28 cellular contexts compared by ENCODE assay signal in genomic region chr9:123657921-123658320, GRCh38.
"Had no signal": no experiment of that assay in that cellular context is flagged by ENCODE, and none has a peak within 500 bp of the region (broad histone marks: within the 10 kb centered on the region; RNA-seq: fewer than 3 reads in every experiment).

No MANE protein-coding gene starts in this region.

- DNase-seq: activated CD4-positive, alpha-beta T cell treated with anti-CD3 and anti-CD28 coated beads for 36 hours; activated CD4-positive, alpha-beta T cell treated with anti-CD3 and anti-CD28 coated beads, Interleukin-2, amount 50 U/mL, for 4 hours; activated CD4-positive, CD25-positive, alpha-beta regulatory T cell; activated CD8-positive, alpha-beta memory T cell treated with anti-CD3 and anti-CD28 coated beads for 24 hours; activated effector memory CD4-positive, alpha-beta T cell treated with Interleukin-2 at 50 U/mL for 16 hours; activated naive CD4-positive, alpha-beta T cell treated with Interleukin-2 at 50 U/mL for 16 hours; anterior cingulate cortex; endodermal cell; foreskin melanocyte; heart right ventricle; left ventricle myocardium superior; mucosa of descending colon; stimulated activated CD4-positive, alpha-beta T cell treated with anti-CD3 and anti-CD28 coated beads, Interleukin-1b, Interleukin-23, amount 100 ng/mL, for 48 hours; stimulated activated CD4-positive, alpha-beta T cell treated with anti-CD3 and anti-CD28 coated beads, Interleukin-4, amount 100 ng/mL, for 4 hours; stimulated activated CD8-positive, alpha-beta memory T cell treated with anti-CD3 and anti-CD28 coated beads, Interleukin-4, amount 100 ng/mL, for 48 hours; stimulated activated naive CD8-positive, alpha-beta T cell treated with anti-CD3 and anti-CD28 coated beads, Interleukin-15, amount 100 ng/mL, for 72 hours; substantia nigra; uterus had no signal

- H3K27ac Mint-ChIP-seq: activated CD4-positive, alpha-beta T cell treated with anti-CD3 and anti-CD28 coated beads for 36 hours; activated naive CD8-positive, alpha-beta T cell; dendritic cell treated with granulocyte-macrophage colony-stimulating factor and Interleukin-4, amounts not matched to agents 40 ng/mL and 50 ng/mL, for 4 days; endodermal cell; stimulated activated naive CD8-positive, alpha-beta T cell treated with anti-CD3 and anti-CD28 coated beads, Interleukin-15, amount 100 ng/mL, for 72 hours; type B pancreatic cell had no signal

- FAIRE-seq: bronchial epithelial cell had no signal

- H3K36me3 ChIP-seq: uterus had no signal

- H3K4me1 Mint-ChIP-seq: activated CD4-positive, alpha-beta T cell treated with anti-CD3 and anti-CD28 coated beads for 36 hours; central memory CD8-positive, alpha-beta T cell; stimulated activated naive CD8-positive, alpha-beta T cell treated with anti-CD3 and anti-CD28 coated beads, Interleukin-15, amount 100 ng/mL, for 72 hours had no signal

- H3K4me2 ChIP-seq: smooth muscle cell had no signal

- H3K27me3 ChIP-seq: esophagus muscularis mucosa, heart right ventricle, right atrium auricular region, uterus had no signal

- ATAC-seq: activated CD4-positive, alpha-beta T cell treated with anti-CD3 and anti-CD28 coated beads for 36 hours; heart right ventricle; left ventricle myocardium superior; mucosa of descending colon; natural killer cell treated with Interleukin-12 subunit alpha and Interleukin-12 subunit beta and Interleukin-15 and Interleukin-18, amount 100 ng/mL, for 72 hours; stimulated activated memory B cell treated with anti-CD40 and anti-IgM and Interleukin-4, amounts not matched to agents 10 μg/mL and 1 μg/mL and 100 μg/mL, for 72 hours; stimulated activated naive CD8-positive, alpha-beta T cell treated with anti-CD3 and anti-CD28 coated beads, Interleukin-15, amount 100 ng/mL, for 72 hours had no signal

- H3K4me3 ChIP-seq: esophagus muscularis mucosa, heart right ventricle, mucosa of descending colon, right atrium auricular region, smooth muscle cell, uterus had no signal

- H3K4me1 ChIP-seq: esophagus muscularis mucosa, heart right ventricle, right atrium auricular region, uterus had no signal

- H3K27ac ChIP-seq: esophagus muscularis mucosa, heart right ventricle, right atrium auricular region, uterus had no signal

- H3K27me3 Mint-ChIP-seq: activated CD4-positive, alpha-beta T cell treated with anti-CD3 and anti-CD28 coated beads for 36 hours; activated naive CD8-positive, alpha-beta T cell; central memory CD8-positive, alpha-beta T cell; dendritic cell treated with granulocyte-macrophage colony-stimulating factor and Interleukin-4, amounts not matched to agents 40 ng/mL and 50 ng/mL, for 4 days; natural killer cell treated with Interleukin-12 subunit alpha and Interleukin-12 subunit beta and Interleukin-15 and Interleukin-18, amount 100 ng/mL, for 72 hours; stimulated activated memory B cell treated with anti-CD40 and anti-IgM and Interleukin-4, amounts not matched to agents 10 μg/mL and 1 μg/mL and 100 μg/mL, for 72 hours; stimulated activated naive CD8-positive, alpha-beta T cell treated with anti-CD3 and anti-CD28 coated beads, Interleukin-15, amount 100 ng/mL, for 72 hours had no signal

- H3K4me3 Mint-ChIP-seq: activated CD4-positive, alpha-beta T cell treated with anti-CD3 and anti-CD28 coated beads for 36 hours; activated naive CD8-positive, alpha-beta T cell; central memory CD8-positive, alpha-beta T cell; dendritic cell treated with granulocyte-macrophage colony-stimulating factor and Interleukin-4, amounts not matched to agents 40 ng/mL and 50 ng/mL, for 4 days; endodermal cell; natural killer cell treated with Interleukin-12 subunit alpha and Interleukin-12 subunit beta and Interleukin-15 and Interleukin-18, amount 100 ng/mL, for 72 hours; stimulated activated memory B cell treated with anti-CD40 and anti-IgM and Interleukin-4, amounts not matched to agents 10 μg/mL and 1 μg/mL and 100 μg/mL, for 72 hours; stimulated activated naive CD8-positive, alpha-beta T cell treated with anti-CD3 and anti-CD28 coated beads, Interleukin-15, amount 100 ng/mL, for 72 hours; type B pancreatic cell had no signal

- H3K9me3 ChIP-seq: uterus had no signal
